16 cellular contexts compared by ENCODE assay signal in genomic region chr2:202642567-202642966, GRCh38. TPM values are rescaled to one million over a fixed set of nuclear protein-coding genes. Genes with fewer than 3 reads are reported as not detected.
DNase-seq lines count a peak whose midpoint lies in the region; ATAC-seq and TF ChIP-seq lines count a peak whose summit lies in the region.
"Had no signal": no experiment of that assay in that cellular context is flagged by ENCODE, and none has a peak within 500 bp of the region (broad histone marks: within the 10 kb centered on the region; RNA-seq: fewer than 3 reads in every experiment).

No MANE protein-coding gene starts in this region.

- H4K12ac ChIP-seq in trophoblast cell (ENCODE audit: low read depth, low read length), result no peak overlapping the region

- H3K9me3 ChIP-seq in CD4-positive, alpha-beta T cell (ENCODE audit: control insufficient read depth, low read length), result no peaks in the 10 kb centered on the region
- H3K9me3 ChIP-seq in neutrophil, result no peaks in the 10 kb centered on the region
- no peaks in the 10 kb centered on the region for H3K9me3 ChIP-seq in trophoblast cell (ENCODE audit: insufficient read depth, low read depth, low read length)

- H4K8ac ChIP-seq in trophoblast cell (ENCODE audit: low read depth, low read length), result no peak overlapping the region

- H3K27ac ChIP-seq in CD4-positive, alpha-beta T cell (ENCODE audit: low read depth, low read length), result peak overlapping the region; percentile 58
- H3K27ac ChIP-seq in HL-60 (replicated peaks) (0 out of 2 replicates have a peak overlapping the region, but pooled peaks have one; percentile 5), neutrophil (peak overlapping the region; percentile 81), trophoblast cell (ENCODE audit: low read depth, low read length) (no peak overlapping the region)

- H3K36me3 Mint-ChIP-seq in CD4-positive, alpha-beta T cell (ENCODE audit: low read depth), result peaks cover 8% of the 10 kb centered on the region
- H3K36me3 Mint-ChIP-seq: stimulated activated memory B cell treated with anti-CD40 and anti-IgM and Interleukin-4, amounts not matched to agents 10 μg/mL and 1 μg/mL and 100 μg/mL, for 72 hours had no signal

- no peaks in the 10 kb centered on the region for H3K79me1 ChIP-seq in trophoblast cell (ENCODE audit: low read length)

- no peak overlapping the region for H3K18ac ChIP-seq in trophoblast cell (ENCODE audit: low read length)

- H3K4me1 ChIP-seq in neutrophil (ENCODE audit: control insufficient read depth in 1 of 2, insufficient read depth in 1 of 2, low read depth in 1 of 2, low read length in 1 of 2) (peaks cover 23 to 25% of the 10 kb centered on the region in 2 experiments), trophoblast cell (ENCODE audit: control insufficient read depth in 1 of 2, insufficient read depth in 2 of 2, low read length in 2 of 2) (no peaks in the 10 kb centered on the region)

- no peak overlapping the region for H3K14ac ChIP-seq in trophoblast cell (ENCODE audit: low read length)

- H4K91ac ChIP-seq in trophoblast cell (ENCODE audit: low read depth, low read length), result no peak overlapping the region

- no peak overlapping the region for H2AFZ ChIP-seq in trophoblast cell (ENCODE audit: insufficient read depth, low read length, poor library complexity)

- no peaks in the 10 kb centered on the region for H3K27me3 ChIP-seq in CD4-positive, alpha-beta T cell (ENCODE audit: control insufficient read depth, insufficient read depth, low read length)
- no peaks in the 10 kb centered on the region for H3K27me3 ChIP-seq in HL-60 (ENCODE audit: insufficient read depth, poor library complexity, severe bottlenecking)
- no peaks in the 10 kb centered on the region for H3K27me3 ChIP-seq in neutrophil
- no peaks in the 10 kb centered on the region for H3K27me3 ChIP-seq in trophoblast cell (ENCODE audit: insufficient read depth, low read length)

- CTCF ChIA-PET in CD4-positive, alpha-beta T cell (lab: Charles Lee), result no interaction called here

- TF ChIP-seq CTCF in CD4-positive, alpha-beta T cell (IDR thresholded peaks at IDR 0.05), result no peak
- TF ChIP-seq CTCF in HL-60 (IDR thresholded peaks at IDR 0.05; ENCODE audit: insufficient read depth, low read length), result no peak
- TF ChIP-seq CTCF in neutrophil (IDR thresholded peaks at IDR 0.05), result no peak

- no peak overlapping the region for H2BK5ac ChIP-seq in trophoblast cell (ENCODE audit: low read depth, low read length, poor library complexity)

- H2BK120ac ChIP-seq in trophoblast cell (ENCODE audit: insufficient read depth, low read length, poor library complexity), result no peak overlapping the region

- no peaks in the 10 kb centered on the region for H3K27me3 Mint-ChIP-seq in CD4-positive, alpha-beta T cell
- H3K27me3 Mint-ChIP-seq: activated naive CD4-positive, alpha-beta T cell treated with anti-CD3 and anti-CD28 coated beads, Interleukin-2, amount 10 ng/mL, durations not matched to agents 7 days and 5 days; stimulated activated memory B cell treated with anti-CD40 and anti-IgM and Interleukin-4, amounts not matched to agents 10 μg/mL and 1 μg/mL and 100 μg/mL, for 72 hours; T-cell had no signal

- no peaks in the 10 kb centered on the region for H3K79me2 ChIP-seq in trophoblast cell (ENCODE audit: control insufficient read depth, insufficient read depth, low read length, poor library complexity)

- H3K4me3 ChIP-seq in HL-60 (replicated peaks; ENCODE audit: insufficient read depth, low read length) (no peak overlapping the region), neutrophil (ENCODE audit: low read depth in 1 of 2, low read length in 1 of 2) (peak overlapping the region in 1 of 2 experiments; percentile 37), trophoblast cell (ENCODE audit: low read depth, low read length) (no peak overlapping the region)
- H3K4me3 ChIP-seq: skin epidermis had no signal

- no peak overlapping the region for H3K4me2 ChIP-seq in trophoblast cell (ENCODE audit: low read length)

- H3K9ac ChIP-seq in trophoblast cell (ENCODE audit: low read length), result no peak overlapping the region

- no peak overlapping the region for H2AK5ac ChIP-seq in trophoblast cell (ENCODE audit: low read length)

- H3K27ac Mint-ChIP-seq in CD4-positive, alpha-beta T cell, result no peak overlapping the region
- H3K27ac Mint-ChIP-seq: activated naive CD4-positive, alpha-beta T cell treated with anti-CD3 and anti-CD28 coated beads, Interleukin-2, amount 10 ng/mL, durations not matched to agents 7 days and 5 days; stimulated activated memory B cell treated with anti-CD40 and anti-IgM and Interleukin-4, amounts not matched to agents 10 μg/mL and 1 μg/mL and 100 μg/mL, for 72 hours had no signal

- H3K36me3 ChIP-seq in neutrophil (no peaks in the 10 kb centered on the region), trophoblast cell (ENCODE audit: control insufficient read depth in 1 of 2, insufficient read depth in 2 of 2, low read length in 2 of 2) (no peaks in the 10 kb centered on the region)

- H3K9me3 Mint-ChIP-seq in CD4-positive, alpha-beta T cell, result no peaks in the 10 kb centered on the region
- H3K9me3 Mint-ChIP-seq: activated naive CD4-positive, alpha-beta T cell treated with anti-CD3 and anti-CD28 coated beads, Interleukin-2, amount 10 ng/mL, durations not matched to agents 7 days and 5 days; stimulated activated memory B cell treated with anti-CD40 and anti-IgM and Interleukin-4, amounts not matched to agents 10 μg/mL and 1 μg/mL and 100 μg/mL, for 72 hours; T-cell had no signal

- intact Hi-C loops in CD4-positive, alpha-beta T cell (cut with DNase I, micrococcal nuclease), result loop anchor here (10.0 kb wide), 3 partner anchors 62 to 1102 kb away; partner anchors contain the start of gene CYP20A1 (in 1 of the 2)

- no peak overlapping the region for H3K4me3 Mint-ChIP-seq in CD4-positive, alpha-beta T cell
- H3K4me3 Mint-ChIP-seq: activated naive CD4-positive, alpha-beta T cell treated with anti-CD3 and anti-CD28 coated beads, Interleukin-2, amount 10 ng/mL, durations not matched to agents 7 days and 5 days; stimulated activated memory B cell treated with anti-CD40 and anti-IgM and Interleukin-4, amounts not matched to agents 10 μg/mL and 1 μg/mL and 100 μg/mL, for 72 hours; T-cell had no signal

- peak; percentile 5 for ATAC-seq in CD4-positive, alpha-beta T cell (ENCODE audit: poor library complexity)
- ATAC-seq: left cardiac atrium had no signal

- peaks cover 62% of the 10 kb centered on the region for H3K4me1 Mint-ChIP-seq in CD4-positive, alpha-beta T cell (ENCODE audit: low read depth)

- WGBS in trophoblast cell (ENCODE audit: extremely low coverage, insufficient coverage, insufficient read length), result 100% methylated on average over 1 of the region's 2 CpGs

- no peak overlapping the region for H2BK12ac ChIP-seq in trophoblast cell (ENCODE audit: low read length)

- POLR2A ChIA-PET in CD4-positive, alpha-beta T cell (lab: Charles Lee), result interaction anchor here (0.7 to 3.1 kb wide), 22 partner anchors 8 to 1098 kb away, joined by 3 to 103 read pairs (median 6); partner anchors contain the start of genes FAM117B, ICA1L, NBEAL1 and WDR12

- no peak overlapping the region for H3K4ac ChIP-seq in trophoblast cell (ENCODE audit: low read depth, low read length)

- no peak for DNase-seq in CD4-positive, alpha-beta T cell
- DNase-seq in HL-60 (ENCODE audit: low read depth in 1 of 2, low spot score in 1 of 2), result no peak
- DNase-seq in amniotic epithelial cell (ENCODE audit: low read depth), result peak; percentile 25
- DNase-seq in trophoblast cell, result no peak
- no peak for DNase-seq in DMS114 treated with DMSO at 0.1 percent for 48 hours (lab: John Stamatoyannopoulos, UW; ENCODE audit: unreplicated experiment)
- no peak for DNase-seq in NOMO-1 treated with dmso at 0.1 percent for 144 hours (lab: John Stamatoyannopoulos, UW; ENCODE audit: unreplicated experiment)
- DNase-seq: H7, hippocampal formation, left cardiac atrium, NCI-H2081 treated with DMSO at 0.1 percent for 48 hours, NCI-H748 treated with DMSO at 0.1 percent for 48 hours had no signal

- H3K23ac ChIP-seq in trophoblast cell (ENCODE audit: low read length), result no peak overlapping the region

RNA-seq across cellular contexts. Expression of gene FAM117B, which starts 7.8 kb away (rescaled TPM):
- 10 to 100 TPM; 46.8 to 50.4 TPM for total RNA-seq in CD4-positive, alpha-beta T cell
- 3.9 and 4.1 TPM in 2 replicates for polyA plus RNA-seq in trophoblast cell (2013)
